Comparison of ENCODE assay signal across 8 cellular contexts in genomic region chr1:3530931-3531818, GRCh38.
A peak's percentile ranks its signal among the peaks of the same experiment; 100 is the strongest.
DNase-seq lines count a peak whose midpoint lies in the region; ATAC-seq, FAIRE-seq and TF ChIP-seq lines count a peak whose summit lies in the region.

No MANE protein-coding gene starts in this region.

- peak overlapping the region; percentile 52 for H3K4me3 ChIP-seq in A673 (ENCODE audit: low read depth, low read length, poor library complexity, severe bottlenecking)

- no peaks in the 10 kb centered on the region for H3K9me3 Mint-ChIP-seq in activated naive CD8-positive, alpha-beta T cell treated with anti-CD3 and anti-CD28 coated beads, Interleukin-2, amount 10 ng/mL, durations not matched to agents 7 days and 5 days

- peak overlapping the region; percentile 93 for H3K4me3 Mint-ChIP-seq in activated naive CD8-positive, alpha-beta T cell treated with anti-CD3 and anti-CD28 coated beads, Interleukin-2, amount 10 ng/mL, durations not matched to agents 7 days and 5 days

- H3K27me3 ChIP-seq in A673 (replicated peaks; ENCODE audit: insufficient read depth, low read depth, low read length, poor library complexity), result no peaks in the 10 kb centered on the region

- BruUV-seq in A673 (replicated peaks; lab: Mats Ljungman, UMichigan), result no TSS peak

- TF ChIP-seq CTCF in A673 (conservative IDR thresholded peaks at IDR 0.05; ENCODE audit: low read depth, low read length), result no peak

- peaks cover 2% of the 10 kb centered on the region for H3K27me3 Mint-ChIP-seq in activated naive CD8-positive, alpha-beta T cell treated with anti-CD3 and anti-CD28 coated beads, Interleukin-2, amount 10 ng/mL, durations not matched to agents 7 days and 5 days

- no peak overlapping the region for H3K27ac ChIP-seq in A673 (ENCODE audit: low read depth, low read length, poor library complexity, severe bottlenecking)

- CTCF ChIA-PET in A673 (lab: Charles Lee), result interaction anchor here (0.6 to 1.0 kb wide), 3 partner anchors 12 to 88 kb away, joined by 3 read pairs; no protein-coding TSS in a partner anchor

- intact Hi-C loops in A673 (cut with micrococcal nuclease; ENCODE audit: unreplicated experiment), result no loop called here
- intact Hi-C loops in left ventricle myocardium superior (cut with micrococcal nuclease), result no loop called here

- POLR2A ChIA-PET in A673 (lab: Charles Lee; ENCODE audit: low non-redundant PET), result no interaction called here
- POLR2A ChIA-PET in activated naive CD8-positive, alpha-beta T cell treated with anti-CD3 and anti-CD28 coated beads, Interleukin-2, amount 10 ng/mL, durations not matched to agents 7 days and 5 days (lab: Charles Lee), result interaction anchor here (0.6 to 1.0 kb wide), 2 partner anchors 39 to 81 kb away, joined by 3 to 4 read pairs; no protein-coding TSS in a partner anchor

- FAIRE-seq in urothelium cell line (lab: Jason Lieb, UNC), result peak; percentile 37

- DNase-seq in A673 (ENCODE audit: low spot score), result peak; percentile 91
- DNase-seq in HS-5 (ENCODE audit: low read depth), result peak; percentile 25
- peak; percentile 65 for DNase-seq in SKM-1 treated with dmso at 0.1 percent for 144 hours (lab: John Stamatoyannopoulos, UW; ENCODE audit: unreplicated experiment)
- peak; percentile 82 for DNase-seq in activated naive CD8-positive, alpha-beta T cell treated with anti-CD3 and anti-CD28 coated beads, Interleukin-2, amount 10 ng/mL, durations not matched to agents 7 days and 5 days
- DNase-seq in left ventricle myocardium superior, result peak; percentile 89
- DNase-seq in retina, result peak; percentile 40
- DNase-seq in urothelium cell line (ENCODE audit: low spot score), result peak; percentile 94

- no peaks in the 10 kb centered on the region for H3K36me3 ChIP-seq in A673 (ENCODE audit: insufficient read depth, low read length, poor library complexity, severe bottlenecking)

- peak overlapping the region; percentile 96 for H3K27ac Mint-ChIP-seq in activated naive CD8-positive, alpha-beta T cell treated with anti-CD3 and anti-CD28 coated beads, Interleukin-2, amount 10 ng/mL, durations not matched to agents 7 days and 5 days

- peaks cover 7% of the 10 kb centered on the region for H3K4me1 ChIP-seq in A673 (ENCODE audit: insufficient read depth, low read length, poor library complexity, severe bottlenecking)

- H3K36me3 Mint-ChIP-seq in activated naive CD8-positive, alpha-beta T cell treated with anti-CD3 and anti-CD28 coated beads, Interleukin-2, amount 10 ng/mL, durations not matched to agents 7 days and 5 days, result no peaks in the 10 kb centered on the region

- peaks cover 6% of the 10 kb centered on the region for H3K4me1 Mint-ChIP-seq in activated naive CD8-positive, alpha-beta T cell treated with anti-CD3 and anti-CD28 coated beads, Interleukin-2, amount 10 ng/mL, durations not matched to agents 7 days and 5 days

- H3K9me3 ChIP-seq in A673 (ENCODE audit: low read depth, low read length, poor library complexity, severe bottlenecking), result no peaks in the 10 kb centered on the region

- ATAC-seq in activated naive CD8-positive, alpha-beta T cell treated with anti-CD3 and anti-CD28 coated beads, Interleukin-2, amount 10 ng/mL, durations not matched to agents 7 days and 5 days (ENCODE audit: low read depth), result peak; percentile 80
- ATAC-seq in left ventricle myocardium superior, result peak; percentile 81
- no peak for ATAC-seq in GM21360 (IDR thresholded peaks at IDR 0.05; ENCODE audit: unreplicated experiment)

Comparison
In these comparisons a context has a peak if more than half of its experiments do, and no peak if none do; other contexts are left out.
1. DNase-seq: peak in every context shown above with its lines; median percentile 94 in urothelium cell line; 91 in A673; 89 in left ventricle myocardium superior; 82 in activated naive CD8-positive, alpha-beta T cell treated with anti-CD3 and anti-CD28 coated beads, Interleukin-2, amount 10 ng/mL, durations not matched to agents 7 days and 5 days; 65 in SKM-1 treated with dmso at 0.1 percent for 144 hours; 40 in retina; 25 in HS-5.